In genomic region chr19:1239420-1239795, GRCh38 we compare ENCODE assay signal across 8 cellular contexts. TPM values are rescaled to one million over a fixed set of nuclear protein-coding genes. Genes with fewer than 3 reads are reported as not detected.
DNase-seq lines count a peak whose midpoint lies in the region; ATAC-seq and TF ChIP-seq lines count a peak whose summit lies in the region.

No MANE protein-coding gene starts in this region.

- H3K36me3 Mint-ChIP-seq in brain = no peaks in the 10 kb centered on the region
- H3K36me3 Mint-ChIP-seq in nephron (ENCODE audit: low read depth) = no peaks in the 10 kb centered on the region

- TF ChIP-seq CTCF in left ventricle myocardium inferior (IDR thresholded peaks at IDR 0.05; ENCODE audit: borderline replicate concordance) (no peak), brain (conservative IDR thresholded peaks at IDR 0.05) (no peak), nephron (IDR thresholded peaks at IDR 0.05; ENCODE audit: unreplicated experiment in 3 of 3) (no peak), uterus (IDR thresholded peaks at IDR 0.05) (no peak)

- peaks cover 68% of the 10 kb centered on the region for H3K4me1 ChIP-seq in left ventricle myocardium inferior
- H3K4me1 ChIP-seq in uterus = peaks cover 0 to 26% of the 10 kb centered on the region in 2 donors

- TF ChIP-seq POLR2A in uterus (IDR thresholded peaks at IDR 0.05) = no peak

- H3K36me3 ChIP-seq in left ventricle myocardium inferior (no peaks in the 10 kb centered on the region), uterus (no peaks in the 10 kb centered on the region), H7 (replicated peaks; ENCODE audit: control insufficient read depth, insufficient read depth, low read length) (peaks cover 3% of the 10 kb centered on the region)

- H3K27ac ChIP-seq in left ventricle myocardium inferior (replicated peaks) (peak overlapping the region; percentile 100), uterus (peak overlapping the region; percentile 93 to 97)

- H3K27ac Mint-ChIP-seq in brain (peak overlapping the region; percentile 92 to 99 (median 96)), nephron (peak overlapping the region; percentile 45 to 77 (median 74))

- H3K27me3 ChIP-seq in left ventricle myocardium inferior (ENCODE audit: low read depth) (peaks cover 6% of the 10 kb centered on the region), uterus (peaks cover 0 to 8% of the 10 kb centered on the region in 2 donors), H7 (ENCODE audit: control insufficient read depth, insufficient read depth, low read length) (no peaks in the 10 kb centered on the region)

- intact Hi-C loops in left ventricle myocardium inferior (cut with micrococcal nuclease) (no loop called here), Right ventricle myocardium inferior (cut with DNase I) (no loop called here), uterus (cut with DNase I; ENCODE audit: low total_unique reads) (no loop called here)

- no peaks in the 10 kb centered on the region for H3K27me3 Mint-ChIP-seq in brain
- no peaks in the 10 kb centered on the region for H3K27me3 Mint-ChIP-seq in nephron (ENCODE audit: low read depth)

- H3K9me3 Mint-ChIP-seq in brain (no peaks in the 10 kb centered on the region), nephron (no peaks in the 10 kb centered on the region)

- peaks cover 37% of the 10 kb centered on the region for H3K4me1 Mint-ChIP-seq in brain
- H3K4me1 Mint-ChIP-seq in nephron = peaks cover 21% of the 10 kb centered on the region

- H3K4me3 ChIP-seq in left ventricle myocardium inferior (peak overlapping the region; percentile 90), uterus (no peak overlapping the region), H7 (ENCODE audit: insufficient read depth, low read depth, low read length) (no peak overlapping the region)

- DNase-seq in left ventricle myocardium inferior (no peak), Right ventricle myocardium inferior (ENCODE audit: missing footprints) (no peak), uterus (no peak), NCI-H128 (lab: John Stamatoyannopoulos, UW; ENCODE audit: unreplicated experiment) (no peak), NCI-H1436 treated with DMSO at 0.1 percent for 48 hours (lab: John Stamatoyannopoulos, UW) (no peak), H7 (no peak)

- H3K4me3 Mint-ChIP-seq in brain (peak overlapping the region; percentile 81 to 86 (median 84)), nephron (peak overlapping the region; percentile 82 to 86 (median 86))

- H3K9me3 ChIP-seq in left ventricle myocardium inferior (replicated peaks) (no peaks in the 10 kb centered on the region), uterus (no peaks in the 10 kb centered on the region)

- ATAC-seq in Right ventricle myocardium inferior = no peak

RNA-seq across cellular contexts. Expression of gene CBARP, which starts 1.6 kb away (rescaled TPM):
- total RNA-seq in left ventricle myocardium inferior (0.96 TPM), Right ventricle myocardium inferior (1.2 TPM), uterus (1 to 10 TPM in 2 of 4 donors, under 1 TPM in 1, not detected in 1; 0.26 to 1.5 (median 1.0) TPM)
- polyA plus RNA-seq in brain (ENCODE audit: insufficient read depth, low read depth, low replicate concordance) = 11.2 TPM
- total RNA-seq in H7 (2014; rRNA removed; shearing (Covaris generic)) = 6.7 and 9.8 TPM in 2 replicates

RNA-seq across cellular contexts. Expression of gene ATP5F1D, which starts 2.1 kb away (rescaled TPM):
- total RNA-seq in left ventricle myocardium inferior (501 TPM), Right ventricle myocardium inferior (656 TPM), uterus (100 to 1,000 TPM in 2 of 4 donors, 10 to 100 TPM in 1, 1 to 10 TPM in 1; 4.7 to 164 (median 68.9) TPM)
- polyA plus RNA-seq in brain (ENCODE audit: insufficient read depth, low read depth, low replicate concordance) = 365 TPM
- 44.7 and 53.1 TPM in 2 replicates for total RNA-seq in H7 (2014; rRNA removed; shearing (Covaris generic))

RNA-seq across cellular contexts. Expression of gene MIDN, which starts 9.0 kb away (rescaled TPM):
- total RNA-seq in left ventricle myocardium inferior = 60.5 TPM
- total RNA-seq in Right ventricle myocardium inferior = 62.8 TPM
- polyA plus RNA-seq in brain (ENCODE audit: insufficient read depth, low read depth, low replicate concordance) = 79.7 TPM
- 100 to 1,000 TPM in 1 of 4 donors, 10 to 100 TPM in 2, under 1 TPM in 1; 0.77 to 108 (median 15.0) TPM for total RNA-seq in uterus
- 35.1 and 50.3 TPM in 2 replicates for total RNA-seq in H7 (2014; rRNA removed; shearing (Covaris generic))

RNA-seq across cellular contexts. Expression of gene CIRBP, which starts 29.7 kb away (rescaled TPM):
- 229 TPM for total RNA-seq in left ventricle myocardium inferior
- 219 TPM for total RNA-seq in Right ventricle myocardium inferior
- polyA plus RNA-seq in brain (ENCODE audit: insufficient read depth, low read depth, low replicate concordance) = 617 TPM
- 100 to 1,000 TPM; 235 to 950 (median 535) TPM for total RNA-seq in uterus
- total RNA-seq in H7 (2014; rRNA removed; shearing (Covaris generic)) = 219 and 221 TPM in 2 replicates

RNA-seq across cellular contexts. Expression of gene STK11, which starts 33.8 kb away (rescaled TPM):
- 50.1 TPM for total RNA-seq in left ventricle myocardium inferior
- 49.9 TPM for total RNA-seq in Right ventricle myocardium inferior
- 72.6 TPM for polyA plus RNA-seq in brain (ENCODE audit: insufficient read depth, low read depth, low replicate concordance)
- 10 to 100 TPM; 17.4 to 62.8 (median 43.3) TPM for total RNA-seq in uterus
- total RNA-seq in H7 (2014; rRNA removed; shearing (Covaris generic)) = 96.3 and 99.0 TPM in 2 replicates
